1 cellular context compared by ENCODE assay signal in the genomic region with DNA sequence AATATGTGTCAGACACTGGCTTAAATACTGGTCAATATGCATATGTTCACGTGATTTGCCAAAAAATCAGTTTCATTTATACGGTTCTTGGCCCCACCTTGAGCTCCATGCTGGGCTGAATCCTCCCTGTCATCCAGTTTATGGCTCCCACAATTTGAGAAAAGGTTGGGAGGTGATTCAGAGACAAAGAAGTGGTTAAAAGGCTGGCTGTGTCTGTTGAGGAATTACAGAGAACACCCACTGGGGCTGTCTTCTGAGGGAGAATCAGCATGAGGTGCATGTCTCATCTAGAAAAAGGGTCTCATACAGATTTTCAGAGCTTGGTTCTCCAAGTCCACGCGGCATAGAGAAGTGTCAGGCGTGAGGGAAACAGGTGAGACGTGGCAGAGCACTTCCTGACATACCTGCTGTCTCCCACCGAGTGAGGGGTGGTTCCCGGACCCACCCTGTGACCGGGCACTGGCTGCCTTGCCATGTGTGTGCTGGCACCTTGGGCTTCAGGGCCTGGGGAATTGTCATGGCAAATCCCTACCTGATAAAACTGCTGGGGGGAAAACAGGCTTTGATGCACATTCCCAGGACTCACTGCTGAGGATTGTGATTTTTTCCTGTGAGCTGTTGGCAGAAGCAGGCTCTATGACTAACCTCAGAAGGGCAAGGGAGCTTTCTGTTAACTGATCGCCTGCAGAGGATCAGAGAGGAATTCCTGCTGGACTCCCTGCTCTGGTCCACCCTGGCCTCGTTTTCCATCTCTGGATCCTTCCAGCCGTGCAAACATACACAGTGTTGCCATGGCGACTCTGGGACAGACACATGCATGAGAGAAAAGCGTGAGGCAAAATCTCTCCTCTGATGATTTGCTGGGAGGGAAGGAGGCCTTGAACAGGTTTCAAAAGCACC.
A peak's percentile ranks its signal among the peaks of the same experiment; 100 is the strongest.
TF ChIP-seq lines count a peak whose summit lies in the region.

No MANE protein-coding gene starts in this region.

TF ChIP-seq in K562, 482 proteins besides CTCF, POLR2A, EP300 and RAD21:
- no peak for TF ChIP-seq BHLHE40 (IDR thresholded peaks at IDR 0.05; ENCODE audit: low read length)
- TF ChIP-seq RFX1 (IDR thresholded peaks at IDR 0.05) = peak; percentile 28; the same call in 1 of the 2 replicates
